1 cellular context compared by ENCODE assay signal in genomic region chr9:71768388-71769174, GRCh38.
A peak's percentile ranks its signal among the peaks of the same experiment; 100 is the strongest.
TF ChIP-seq lines count a peak whose summit lies in the region.

CEMIP2 (minus strand) TSS chr9:71768513; CDS start chr9:71750373, 18,140 bp downstream.

TF ChIP-seq in WTC11, 78 proteins besides CTCF, POLR2A, EP300 and RAD21 (continued from another document):
- TF ChIP-seq ZNF671 (CRISPR knock-in tag; IDR thresholded peaks at IDR 0.05) (no peak), NFYB (CRISPR knock-in tag; conservative IDR thresholded peaks at IDR 0.05; ENCODE audit: low read depth) (no peak), ZNF425 (CRISPR knock-in tag; conservative IDR thresholded peaks at IDR 0.05) (no peak), TP53 (CRISPR knock-in tag; IDR thresholded peaks at IDR 0.05) (peak; percentile 52; the same call in 1 of the 2 replicates), HMGXB4 (CRISPR knock-in tag; IDR thresholded peaks at IDR 0.05) (peak; percentile 56; the same call in 1 of the 2 replicates), SMAD3 (CRISPR knock-in tag; IDR thresholded peaks at IDR 0.05; ENCODE audit: borderline replicate concordance) (no peak), KAT7 (CRISPR knock-in tag; IDR thresholded peaks at IDR 0.05; ENCODE audit: borderline replicate concordance) (no peak), ZMAT4 (CRISPR knock-in tag; IDR thresholded peaks at IDR 0.05) (no peak), E2F1 (CRISPR knock-in tag; IDR thresholded peaks at IDR 0.05) (no peak), FOXP4 (CRISPR knock-in tag; IDR thresholded peaks at IDR 0.05) (no peak), NFATC4 (CRISPR knock-in tag; IDR thresholded peaks at IDR 0.05) (no peak), ZNF512 (CRISPR knock-in tag; IDR thresholded peaks at IDR 0.05; ENCODE audit: borderline replicate concordance) (no peak), TCF7 (CRISPR knock-in tag; IDR thresholded peaks at IDR 0.05; ENCODE audit: low read depth) (no peak), NR2C2 (CRISPR knock-in tag; IDR thresholded peaks at IDR 0.05) (no peak), ATF2 (CRISPR knock-in tag; IDR thresholded peaks at IDR 0.05; ENCODE audit: borderline replicate concordance, low read depth) (no peak), JUN (CRISPR knock-in tag; IDR thresholded peaks at IDR 0.05) (no peak), ELF4 (CRISPR knock-in tag; IDR thresholded peaks at IDR 0.05; ENCODE audit: low read depth) (no peak), PRRX2 (CRISPR knock-in tag; IDR thresholded peaks at IDR 0.05) (no peak), CREB1 (CRISPR knock-in tag; IDR thresholded peaks at IDR 0.05) (no peak), ZNF396 (CRISPR knock-in tag; IDR thresholded peaks at IDR 0.05; ENCODE audit: borderline replicate concordance) (no peak), ZSCAN18 (CRISPR knock-in tag; IDR thresholded peaks at IDR 0.05) (no peak), MXD4 (CRISPR knock-in tag; IDR thresholded peaks at IDR 0.05; ENCODE audit: borderline replicate concordance) (no peak), ZBTB21 (CRISPR knock-in tag; IDR thresholded peaks at IDR 0.05; ENCODE audit: borderline replicate concordance) (no peak), OVOL2 (CRISPR knock-in tag; IDR thresholded peaks at IDR 0.05; ENCODE audit: borderline replicate concordance) (no peak), USF2 (CRISPR knock-in tag; IDR thresholded peaks at IDR 0.05) (no peak), ZNF416 (CRISPR knock-in tag; IDR thresholded peaks at IDR 0.05) (no peak), MAX (CRISPR knock-in tag; IDR thresholded peaks at IDR 0.05) (peak; percentile 20; the same call in 1 of the 2 replicates), SP1 (CRISPR knock-in tag; conservative IDR thresholded peaks at IDR 0.05) (peak; percentile 16; the same call in 1 of the 2 replicates), PREB (CRISPR knock-in tag; IDR thresholded peaks at IDR 0.05; ENCODE audit: borderline replicate concordance) (no peak), ZNF263 (CRISPR knock-in tag; IDR thresholded peaks at IDR 0.05; ENCODE audit: low read depth) (peak; percentile 62; the same call in 1 of the 2 replicates)
